ENCODE assay signal across 23 cellular contexts in the genomic region with DNA sequence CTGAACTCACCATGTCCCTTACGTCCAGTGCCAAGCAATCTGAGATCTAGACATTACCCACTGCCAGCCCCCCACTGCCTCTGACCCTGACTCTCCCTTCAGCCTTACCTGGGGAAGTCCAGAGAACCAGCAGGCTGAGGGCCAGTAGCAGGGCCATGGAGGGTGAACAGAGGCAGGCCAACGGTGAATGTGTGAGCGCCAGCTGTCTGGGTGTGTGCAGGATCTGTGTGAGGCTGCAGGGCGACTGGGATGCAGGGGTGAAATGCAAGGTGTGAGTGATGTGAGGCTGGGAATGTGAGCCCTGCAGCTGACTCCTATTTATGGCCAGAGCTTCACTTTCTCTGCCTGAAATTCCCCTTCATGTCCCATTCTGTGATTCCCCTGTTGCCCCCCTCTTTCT. TPM values are rescaled to one million over a fixed set of nuclear protein-coding genes. Genes with fewer than 3 reads are reported as not detected.
A peak's percentile ranks its signal among the peaks of the same experiment; 100 is the strongest.
DNase-seq lines count a peak whose midpoint lies in the region; ATAC-seq, FAIRE-seq and TF ChIP-seq lines count a peak whose summit lies in the region.
"Had no signal": no experiment of that assay in that cellular context is flagged by ENCODE, and none has a peak within 500 bp of the region (broad histone marks: within the 10 kb centered on the region; RNA-seq: fewer than 3 reads in every experiment).

CCL19 (minus strand) TSS at position 294 of the 400 bp plus-strand sequence; CDS start at position 157, 137 bp downstream.

- peak; percentile 59 for ATAC-seq in Panc1
- no peak for ATAC-seq in GM18502 (IDR thresholded peaks at IDR 0.05; ENCODE audit: poor library complexity, unreplicated experiment)
- ATAC-seq in effector memory CD8-positive, alpha-beta T cell (replicated peaks) = no peak

- H3K27ac Mint-ChIP-seq in CD14-positive monocyte = peak within 1 kb of the TSS in 6 of 7 donors; percentile 46 to 72 (median 54)
- no peak within 1 kb of the TSS for H3K27ac Mint-ChIP-seq in effector memory CD8-positive, alpha-beta T cell
- H3K27ac Mint-ChIP-seq: CD4-positive, alpha-beta T cell had no signal

- H3K9me3 Mint-ChIP-seq in CD14-positive monocyte = peaks cover 0 to 1% (median 0%) of the 10 kb centered on the region in 7 donors
- no peaks in the 10 kb centered on the region for H3K9me3 Mint-ChIP-seq in effector memory CD8-positive, alpha-beta T cell
- H3K9me3 Mint-ChIP-seq: CD4-positive, alpha-beta T cell had no signal

- H3K4me3 Mint-ChIP-seq in CD14-positive monocyte = peak within 1 kb of the TSS in 1 of 2 donors; percentile 23
- H3K4me3 Mint-ChIP-seq in effector memory CD8-positive, alpha-beta T cell = no peak within 1 kb of the TSS
- H3K4me3 Mint-ChIP-seq: CD4-positive, alpha-beta T cell had no signal

- in situ Hi-C loops in Panc1 (cut with HindIII; ENCODE audit: low pct_unique_long_range_greater_than_20kb, low sequenced_read_pairs) = no loop called here

- no peaks in the 10 kb centered on the region for H3K27me3 ChIP-seq in Panc1 (ENCODE audit: control insufficient read depth, insufficient read depth, low read length)
- H3K27me3 ChIP-seq in thymus (ENCODE audit: control insufficient read depth, insufficient read depth) = no peaks in the 10 kb centered on the region

- CTCF ChIA-PET in Panc1 (lab: Charles Lee) = interaction anchor here (0.6 kb wide), 1 partner anchor 8 kb away, joined by 3 read pairs; no protein-coding TSS in a partner anchor

- H3K27ac ChIP-seq in Panc1 (ENCODE audit: low read length) (no peak within 1 kb of the TSS), kidney (ENCODE audit: low read depth in 2 of 2, low read length in 2 of 2) (no peak within 1 kb of the TSS), thymus (ENCODE audit: low read depth) (peak within 1 kb of the TSS; percentile 39)
- H3K27ac ChIP-seq: SK-N-MC had no signal

- H3K36me3 ChIP-seq in Panc1 (ENCODE audit: control insufficient read depth, insufficient read depth, low read length) (no peaks in the 10 kb centered on the region), kidney (ENCODE audit: control insufficient read depth in 1 of 2, insufficient read depth in 2 of 2, low read length in 2 of 2) (no peaks in the 10 kb centered on the region), thymus (ENCODE audit: control insufficient read depth, insufficient read depth) (no peaks in the 10 kb centered on the region)

- DNase-seq in CD14-positive monocyte (ENCODE audit: low spot score) = no peak
- no peak for DNase-seq in Panc1 (ENCODE audit: low read depth, low spot score)
- DNase-seq in kidney = no peak
- no peak for DNase-seq in effector memory CD8-positive, alpha-beta T cell
- DNase-seq in GM12891 (ENCODE audit: insufficient read length, low spot score) = no peak
- DNase-seq: CD4-positive, alpha-beta T cell; DMS153; GF-D8; KG1; NCI-H1417; NCI-H187; NCI-H2107; NCI-H510A; NCI-H748 treated with DMSO at 0.1 percent for 48 hours; OCI-M1; SHP77 had no signal

- WGBS in thymus = 68% methylated on average over 4 of the region's 4 CpGs

- POLR2A ChIA-PET in Panc1 (lab: Charles Lee) = no interaction called here

- no peak for TF ChIP-seq POLR2A in GM12891 (IDR thresholded peaks at IDR 0.05; ENCODE audit: low read depth, low read length)

- H3K27me3 Mint-ChIP-seq in CD14-positive monocyte (ENCODE audit: low read depth in 3 of 3) = peaks cover 0 to 5% (median 3%) of the 10 kb centered on the region in 3 donors
- peaks cover 27 to 40% of the 10 kb centered on the region in 2 donors for H3K27me3 Mint-ChIP-seq in effector memory CD8-positive, alpha-beta T cell
- H3K27me3 Mint-ChIP-seq: CD4-positive, alpha-beta T cell had no signal

- peaks cover 34% of the 10 kb centered on the region for H3K4me1 Mint-ChIP-seq in CD14-positive monocyte
- peaks cover 0 to 1% of the 10 kb centered on the region in 2 donors for H3K4me1 Mint-ChIP-seq in effector memory CD8-positive, alpha-beta T cell (ENCODE audit: low read depth in 2 of 2)

- TF ChIP-seq CTCF in CD14-positive monocyte (IDR thresholded peaks at IDR 0.05) (no peak), Panc1 (IDR thresholded peaks at IDR 0.05) (no peak), kidney (IDR thresholded peaks at IDR 0.05; ENCODE audit: borderline replicate concordance, extremely low read depth, insufficient read depth) (no peak)

- FAIRE-seq in kidney (lab: Jason Lieb, UNC) (no peak), GM12891 (lab: Jason Lieb, UNC) (no peak)
- FAIRE-seq: GM12892 had no signal

- H3K36me3 Mint-ChIP-seq in CD14-positive monocyte = no peaks in the 10 kb centered on the region
- no peaks in the 10 kb centered on the region for H3K36me3 Mint-ChIP-seq in effector memory CD8-positive, alpha-beta T cell (ENCODE audit: insufficient read depth)

- H3K9ac ChIP-seq in kidney (ENCODE audit: low read length in 2 of 2) = no peak within 1 kb of the TSS

- H3K4me3 ChIP-seq in Panc1 (ENCODE audit: low read depth in 2 of 2, low read length in 2 of 2) = no peak within 1 kb of the TSS
- no peak within 1 kb of the TSS for H3K4me3 ChIP-seq in kidney (ENCODE audit: low read length in 2 of 2)
- no peak within 1 kb of the TSS for H3K4me3 ChIP-seq in thymus (ENCODE audit: low read length)
- H3K4me3 ChIP-seq: SK-N-MC had no signal

- intact Hi-C loops in CD14-positive monocyte (cut with micrococcal nuclease) = no loop called here
- intact Hi-C loops in Panc1 (cut with micrococcal nuclease; ENCODE audit: unreplicated experiment) = no loop called here
- intact Hi-C loops in kidney (cut with DNase I) = no loop called here

- H3K4me1 ChIP-seq in Panc1 (ENCODE audit: control insufficient read depth, insufficient read depth, low read length) = no peaks in the 10 kb centered on the region
- H3K4me1 ChIP-seq in kidney (ENCODE audit: control insufficient read depth in 1 of 2, insufficient read depth in 1 of 2, low read depth in 1 of 2, low read length in 2 of 2) = no peaks in the 10 kb centered on the region
- H3K4me1 ChIP-seq in thymus (ENCODE audit: control insufficient read depth, insufficient read depth, low read length) = no peaks in the 10 kb centered on the region

- H3K9me3 ChIP-seq in Panc1 (ENCODE audit: control insufficient read depth, insufficient read depth, low read depth, low read length) (no peaks in the 10 kb centered on the region), kidney (ENCODE audit: control insufficient read depth in 1 of 2, low read length in 2 of 2) (no peaks in the 10 kb centered on the region), thymus (ENCODE audit: control insufficient read depth) (no peaks in the 10 kb centered on the region)

- BruUV-seq in Panc1 (replicated peaks; lab: Mats Ljungman, UMichigan) = no TSS peak

TF ChIP-seq in GM12891, 5 proteins besides CTCF, POLR2A, EP300 and RAD21:
- TF ChIP-seq POU2F2 (IDR thresholded peaks at IDR 0.05; ENCODE audit: low read depth, low read length) (no peak), TAF1 (IDR thresholded peaks at IDR 0.05; ENCODE audit: low read depth, low read length) (no peak), PAX5 (IDR thresholded peaks at IDR 0.05; ENCODE audit: insufficient read depth, low read length, severe bottlenecking) (no peak)

RNA-seq across cellular contexts. Expression of gene CCL19, which starts in this region (rescaled TPM):
- polyA plus RNA-seq in CD14-positive monocyte = not detected
- total RNA-seq in Panc1 (2021; ENCODE audit: unreplicated experiment) = not detected
- polyA plus RNA-seq in Panc1 (2012; ENCODE audit: insufficient read length) = not detected
- 60.8 TPM for total RNA-seq in kidney
- 11.4 TPM for polyA plus RNA-seq in kidney (ENCODE audit: insufficient read depth, low read depth, low replicate concordance)
- polyA plus RNA-seq in thymus = 588 TPM
- 0.24 TPM for polyA plus RNA-seq in GM12891 (2012; ENCODE audit: low read depth, missing spikeins)
- total RNA-seq: CD4-positive, alpha-beta T cell; Daoy; H4; RPMI7951 had no signal

Comparison
In these comparisons a context has a peak if more than half of its experiments do, and no peak if none do; other contexts are left out.
1. RNA of gene CCL19 (total RNA-seq): 60.8 TPM in kidney (single experiment); not detected in Panc1 (single experiment); every median in the first group is over 10 times any median in the second.
2. RNA of gene CCL19 (polyA plus RNA-seq): 588 TPM in thymus (single experiment); 11.4 TPM in kidney (single experiment) and not detected in CD14-positive monocyte; every median in the first group is over 10 times any median in the second.
3. Peak in ATAC-seq in Panc1; RNA of the gene not detected or under 1 TPM.
4. H3K27ac Mint-ChIP-seq: peak in CD14-positive monocyte (6 of 7); none in effector memory CD8-positive, alpha-beta T cell (0 of 2).